8 cellular contexts compared by ENCODE assay signal in the genomic region with DNA sequence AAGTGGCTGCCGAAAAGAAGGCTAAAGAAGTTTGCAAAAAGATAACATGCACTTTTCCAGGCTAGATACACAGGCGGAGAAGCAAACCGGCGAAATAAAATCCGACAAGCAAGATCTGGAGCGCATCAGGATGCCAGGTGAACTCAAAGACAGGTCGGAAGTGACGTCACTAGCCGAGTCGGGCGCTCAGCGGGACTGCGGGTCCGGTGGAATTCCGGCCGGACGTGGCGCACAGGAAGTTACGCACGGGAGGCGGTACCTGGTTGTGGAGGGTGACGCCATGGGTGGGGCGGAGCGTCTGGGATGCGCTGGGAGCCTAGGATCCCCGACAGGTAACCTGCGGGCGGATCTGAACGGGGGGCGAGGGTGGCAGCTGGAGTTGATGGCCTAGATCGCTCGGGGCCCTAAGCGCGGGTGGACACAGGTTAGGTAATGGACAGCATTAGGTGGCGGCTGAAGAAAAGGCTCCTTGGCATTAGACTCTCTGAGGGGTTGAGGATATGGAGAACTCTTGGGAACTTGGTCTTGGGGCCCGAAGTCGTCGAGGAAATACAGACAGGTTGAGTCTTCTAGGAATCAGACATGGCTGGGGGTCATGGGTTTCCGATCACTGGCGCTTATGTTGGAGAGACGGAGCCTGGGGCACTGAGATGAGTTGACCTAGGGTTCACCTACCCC.
DNase-seq lines count a peak whose midpoint lies in the region; TF ChIP-seq lines count a peak whose summit lies in the region.

No MANE protein-coding gene starts in this region.

- POLR2A ChIA-PET in HEK293 (lab: Yijun Ruan, JAX) = no interaction called here

- H3K4me3 ChIP-seq in HEK293 (ENCODE audit: low read depth, low read length) = peak overlapping the region; percentile 59
- H3K4me3 ChIP-seq in SK-N-MC = peak overlapping the region; percentile 92

- H3K36me3 ChIP-seq in HEK293 (ENCODE audit: control insufficient read depth in 2 of 2, insufficient read depth in 1 of 2, low read length in 2 of 2) = peaks cover 0 to 10% of the 10 kb centered on the region in 2 experiments; a peak in 2 of 3 replicates
- H3K36me3 ChIP-seq in SK-N-MC (ENCODE audit: insufficient read depth, low read length) = peaks cover 5% of the 10 kb centered on the region

- CTCF ChIA-PET in HEK293 (lab: Yijun Ruan, JAX) = interaction anchor here (0.7 kb wide), 1 partner anchor 10 kb away, joined by 3 read pairs; no protein-coding TSS in a partner anchor

- no peaks in the 10 kb centered on the region for H3K9me3 ChIP-seq in HEK293 (ENCODE audit: control insufficient read depth, insufficient read depth, low read depth, low read length)
- no peaks in the 10 kb centered on the region for H3K9me3 ChIP-seq in SK-N-MC (ENCODE audit: low read depth, low read length)

- H3K36me3 Mint-ChIP-seq in activated naive CD8-positive, alpha-beta T cell = peaks cover 4% of the 10 kb centered on the region

- peak overlapping the region; percentile 91 for H3K4me3 Mint-ChIP-seq in activated naive CD8-positive, alpha-beta T cell

- TF ChIP-seq CTCF in HEK293 (tag by site-specific recombination; IDR thresholded peaks at IDR 0.05) = no peak

- H3K4me1 Mint-ChIP-seq in activated naive CD8-positive, alpha-beta T cell (ENCODE audit: low read depth) = peaks cover 29% of the 10 kb centered on the region

- H3K27me3 Mint-ChIP-seq in activated naive CD8-positive, alpha-beta T cell = peaks cover 13% of the 10 kb centered on the region

- no peaks in the 10 kb centered on the region for H3K9me3 Mint-ChIP-seq in activated naive CD8-positive, alpha-beta T cell (ENCODE audit: low read depth)

- DNase-seq in GF-D8 (lab: John Stamatoyannopoulos, UW) (peak; percentile 18), NCI-H1048 (lab: John Stamatoyannopoulos, UW) (peak; percentile 68), SK-N-MC (ENCODE audit: low read depth, low spot score) (peak; percentile 68), glomerular visceral epithelial cell (ENCODE audit: extremely low spot score) (peak; percentile 90), nucleus accumbens (lab: John Stamatoyannopoulos, UW) (peak; percentile 54 to 98 (median 92)), superior temporal gyrus (ENCODE audit: extremely low spot score) (peak; percentile 97)

- no peaks in the 10 kb centered on the region for H3K4me1 ChIP-seq in HEK293 (ENCODE audit: control insufficient read depth, insufficient read depth, low read length)

- peak overlapping the region; percentile 81 for H3K9ac ChIP-seq in SK-N-MC (ENCODE audit: insufficient read length)

- H3K27ac ChIP-seq in HEK293 (ENCODE audit: extremely low read depth, low read depth, low read length) (no peak overlapping the region; the same call in 1 of the 2 replicates), SK-N-MC (peak overlapping the region; percentile 48; the same call in 1 of the 2 replicates)

- H3K27ac Mint-ChIP-seq in activated naive CD8-positive, alpha-beta T cell = peak overlapping the region; percentile 85

TF ChIP-seq in HEK293, 187 proteins besides CTCF, POLR2A, EP300 and RAD21 (continues in another document):
- TF ChIP-seq, protein P1, sequence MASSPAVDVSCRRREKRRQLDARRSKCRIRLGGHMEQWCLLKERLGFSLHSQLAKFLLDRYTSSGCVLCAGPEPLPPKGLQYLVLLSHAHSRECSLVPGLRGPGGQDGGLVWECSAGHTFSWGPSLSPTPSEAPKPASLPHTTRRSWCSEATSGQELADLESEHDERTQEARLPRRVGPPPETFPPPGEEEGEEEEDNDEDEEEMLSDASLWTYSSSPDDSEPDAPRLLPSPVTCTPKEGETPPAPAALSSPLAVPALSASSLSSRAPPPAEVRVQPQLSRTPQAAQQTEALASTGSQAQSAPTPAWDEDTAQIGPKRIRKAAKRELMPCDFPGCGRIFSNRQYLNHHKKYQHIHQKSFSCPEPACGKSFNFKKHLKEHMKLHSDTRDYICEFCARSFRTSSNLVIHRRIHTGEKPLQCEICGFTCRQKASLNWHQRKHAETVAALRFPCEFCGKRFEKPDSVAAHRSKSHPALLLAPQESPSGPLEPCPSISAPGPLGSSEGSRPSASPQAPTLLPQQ (tag by site-specific recombination; IDR thresholded peaks at IDR 0.05) = peak; percentile 51
- TF ChIP-seq ZNF654 (tag by site-specific recombination; IDR thresholded peaks at IDR 0.05; ENCODE audit: low read depth) = no peak
- TF ChIP-seq, protein P2, sequence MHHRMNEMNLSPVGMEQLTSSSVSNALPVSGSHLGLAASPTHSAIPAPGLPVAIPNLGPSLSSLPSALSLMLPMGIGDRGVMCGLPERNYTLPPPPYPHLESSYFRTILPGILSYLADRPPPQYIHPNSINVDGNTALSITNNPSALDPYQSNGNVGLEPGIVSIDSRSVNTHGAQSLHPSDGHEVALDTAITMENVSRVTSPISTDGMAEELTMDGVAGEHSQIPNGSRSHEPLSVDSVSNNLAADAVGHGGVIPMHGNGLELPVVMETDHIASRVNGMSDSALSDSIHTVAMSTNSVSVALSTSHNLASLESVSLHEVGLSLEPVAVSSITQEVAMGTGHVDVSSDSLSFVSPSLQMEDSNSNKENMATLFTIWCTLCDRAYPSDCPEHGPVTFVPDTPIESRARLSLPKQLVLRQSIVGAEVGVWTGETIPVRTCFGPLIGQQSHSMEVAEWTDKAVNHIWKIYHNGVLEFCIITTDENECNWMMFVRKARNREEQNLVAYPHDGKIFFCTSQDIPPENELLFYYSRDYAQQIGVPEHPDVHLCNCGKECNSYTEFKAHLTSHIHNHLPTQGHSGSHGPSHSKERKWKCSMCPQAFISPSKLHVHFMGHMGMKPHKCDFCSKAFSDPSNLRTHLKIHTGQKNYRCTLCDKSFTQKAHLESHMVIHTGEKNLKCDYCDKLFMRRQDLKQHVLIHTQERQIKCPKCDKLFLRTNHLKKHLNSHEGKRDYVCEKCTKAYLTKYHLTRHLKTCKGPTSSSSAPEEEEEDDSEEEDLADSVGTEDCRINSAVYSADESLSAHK (tag by site-specific recombination; IDR thresholded peaks at IDR 0.05) = 0 out of 2 replicates have a peak, but pooled peaks have one; percentile 9
- no peak for TF ChIP-seq ZNF350 (tag by site-specific recombination; IDR thresholded peaks at IDR 0.05)
- no peak for TF ChIP-seq SETDB1 (IDR thresholded peaks at IDR 0.05; ENCODE audit: insufficient read length, low read length)
- TF ChIP-seq, protein P3, sequence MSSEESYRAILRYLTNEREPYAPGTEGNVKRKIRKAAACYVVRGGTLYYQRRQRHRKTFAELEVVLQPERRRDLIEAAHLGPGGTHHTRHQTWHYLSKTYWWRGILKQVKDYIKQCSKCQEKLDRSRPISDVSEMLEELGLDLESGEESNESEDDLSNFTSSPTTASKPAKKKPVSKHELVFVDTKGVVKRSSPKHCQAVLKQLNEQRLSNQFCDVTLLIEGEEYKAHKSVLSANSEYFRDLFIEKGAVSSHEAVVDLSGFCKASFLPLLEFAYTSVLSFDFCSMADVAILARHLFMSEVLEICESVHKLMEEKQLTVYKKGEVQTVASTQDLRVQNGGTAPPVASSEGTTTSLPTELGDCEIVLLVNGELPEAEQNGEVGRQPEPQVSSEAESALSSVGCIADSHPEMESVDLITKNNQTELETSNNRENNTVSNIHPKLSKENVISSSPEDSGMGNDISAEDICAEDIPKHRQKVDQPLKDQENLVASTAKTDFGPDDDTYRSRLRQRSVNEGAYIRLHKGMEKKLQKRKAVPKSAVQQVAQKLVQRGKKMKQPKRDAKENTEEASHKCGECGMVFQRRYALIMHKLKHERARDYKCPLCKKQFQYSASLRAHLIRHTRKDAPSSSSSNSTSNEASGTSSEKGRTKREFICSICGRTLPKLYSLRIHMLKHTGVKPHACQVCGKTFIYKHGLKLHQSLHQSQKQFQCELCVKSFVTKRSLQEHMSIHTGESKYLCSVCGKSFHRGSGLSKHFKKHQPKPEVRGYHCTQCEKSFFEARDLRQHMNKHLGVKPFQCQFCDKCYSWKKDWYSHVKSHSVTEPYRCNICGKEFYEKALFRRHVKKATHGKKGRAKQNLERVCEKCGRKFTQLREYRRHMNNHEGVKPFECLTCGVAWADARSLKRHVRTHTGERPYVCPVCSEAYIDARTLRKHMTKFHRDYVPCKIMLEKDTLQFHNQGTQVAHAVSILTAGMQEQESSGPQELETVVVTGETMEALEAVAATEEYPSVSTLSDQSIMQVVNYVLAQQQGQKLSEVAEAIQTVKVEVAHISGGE (tag by site-specific recombination; conservative IDR thresholded peaks at IDR 0.05; ENCODE audit: low read depth) = peak; percentile 96
- TF ChIP-seq, protein P4, sequence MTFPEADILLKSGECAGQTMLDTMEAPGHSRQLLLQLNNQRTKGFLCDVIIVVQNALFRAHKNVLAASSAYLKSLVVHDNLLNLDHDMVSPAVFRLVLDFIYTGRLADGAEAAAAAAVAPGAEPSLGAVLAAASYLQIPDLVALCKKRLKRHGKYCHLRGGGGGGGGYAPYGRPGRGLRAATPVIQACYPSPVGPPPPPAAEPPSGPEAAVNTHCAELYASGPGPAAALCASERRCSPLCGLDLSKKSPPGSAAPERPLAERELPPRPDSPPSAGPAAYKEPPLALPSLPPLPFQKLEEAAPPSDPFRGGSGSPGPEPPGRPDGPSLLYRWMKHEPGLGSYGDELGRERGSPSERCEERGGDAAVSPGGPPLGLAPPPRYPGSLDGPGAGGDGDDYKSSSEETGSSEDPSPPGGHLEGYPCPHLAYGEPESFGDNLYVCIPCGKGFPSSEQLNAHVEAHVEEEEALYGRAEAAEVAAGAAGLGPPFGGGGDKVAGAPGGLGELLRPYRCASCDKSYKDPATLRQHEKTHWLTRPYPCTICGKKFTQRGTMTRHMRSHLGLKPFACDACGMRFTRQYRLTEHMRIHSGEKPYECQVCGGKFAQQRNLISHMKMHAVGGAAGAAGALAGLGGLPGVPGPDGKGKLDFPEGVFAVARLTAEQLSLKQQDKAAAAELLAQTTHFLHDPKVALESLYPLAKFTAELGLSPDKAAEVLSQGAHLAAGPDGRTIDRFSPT (tag by site-specific recombination; IDR thresholded peaks at IDR 0.05) = peak; percentile 64
- no peak for TF ChIP-seq ZNF175 (tag by site-specific recombination; IDR thresholded peaks at IDR 0.05)
- TF ChIP-seq YY2 (tag by site-specific recombination; IDR thresholded peaks at IDR 0.05) = no peak
- no peak; the same call in 1 of the 2 replicates for TF ChIP-seq ZFHX2 (tag by site-specific recombination; conservative IDR thresholded peaks at IDR 0.05)
- peak; percentile 16; the same call in 1 of the 2 replicates for TF ChIP-seq ZSCAN30 (tag by site-specific recombination; IDR thresholded peaks at IDR 0.05)
- TF ChIP-seq ZNF549 (tag by site-specific recombination; IDR thresholded peaks at IDR 0.05) = no peak
- TF ChIP-seq ZNF416 (tag by site-specific recombination; IDR thresholded peaks at IDR 0.05) = no peak
- peak; percentile 31; the same call in 1 of the 2 replicates for TF ChIP-seq ZNF843 (tag by site-specific recombination; IDR thresholded peaks at IDR 0.05)
- TF ChIP-seq ZBTB21 (tag by site-specific recombination; IDR thresholded peaks at IDR 0.05) = peak; percentile 99
- TF ChIP-seq ZNF792 (tag by site-specific recombination; IDR thresholded peaks at IDR 0.05) = no peak
- no peak for TF ChIP-seq GLI2 (tag by site-specific recombination; IDR thresholded peaks at IDR 0.05; ENCODE audit: borderline replicate concordance, low read depth)

Comparison
In these comparisons a context has a peak if more than half of its experiments do, and no peak if none do; other contexts are left out.
1. DNase-seq: peak in every context shown above with its lines; median percentile 97 in superior temporal gyrus; 92 in nucleus accumbens; 90 in glomerular visceral epithelial cell; 68 in NCI-H1048; 68 in SK-N-MC; 18 in GF-D8.